In genomic region chr17:60926466-60927183, GRCh38 we compare ENCODE assay signal across 25 cellular contexts.
DNase-seq lines count a peak whose midpoint lies in the region; ATAC-seq and TF ChIP-seq lines count a peak whose summit lies in the region.
"Had no signal": no experiment of that assay in that cellular context is flagged by ENCODE, and none has a peak within 500 bp of the region (broad histone marks: within the 10 kb centered on the region; RNA-seq: fewer than 3 reads in every experiment).

No MANE protein-coding gene starts in this region.

- 51 to 64% methylated on average over 3 of the region's 3 CpGs for WGBS in gastroesophageal sphincter (ENCODE audit: low coverage in 1 of 2), 2 donors

- H3K4me1 ChIP-seq in HEK293 (ENCODE audit: control insufficient read depth, insufficient read depth, low read length) = peaks cover 9% of the 10 kb centered on the region
- H3K4me1 ChIP-seq in gastroesophageal sphincter = peaks cover 0 to 2% (median 0%) of the 10 kb centered on the region in 3 donors
- H3K4me1 ChIP-seq: testis had no signal

- TF ChIP-seq EP300 in gastroesophageal sphincter (IDR thresholded peaks at IDR 0.05) = no peak

- no peaks in the 10 kb centered on the region for H3K9me3 Mint-ChIP-seq in T-cell
- H3K9me3 Mint-ChIP-seq: activated naive CD4-positive, alpha-beta T cell treated with anti-CD3 and anti-CD28 coated beads for 36 hours; CD4-positive, alpha-beta T cell had no signal

- H3K27ac Mint-ChIP-seq in T-cell = no peak overlapping the region
- H3K27ac Mint-ChIP-seq: activated naive CD4-positive, alpha-beta T cell treated with anti-CD3 and anti-CD28 coated beads for 36 hours; CD4-positive, alpha-beta T cell; naive B cell had no signal

- CTCF ChIA-PET in HEK293 (lab: Yijun Ruan, JAX) (interaction anchor here (0.6 kb wide), 1 partner anchor 68 kb away, joined by 3 read pairs; no protein-coding TSS in a partner anchor), T-cell (lab: Charles Lee) (no interaction called here)

- H3K9me3 ChIP-seq in HEK293 (ENCODE audit: control insufficient read depth, insufficient read depth, low read depth, low read length) (no peaks in the 10 kb centered on the region), gastroesophageal sphincter (no peaks in the 10 kb centered on the region)
- H3K9me3 ChIP-seq: testis had no signal

- H3K36me3 Mint-ChIP-seq in T-cell = peaks cover 12% of the 10 kb centered on the region
- H3K36me3 Mint-ChIP-seq: naive B cell had no signal

- no peaks in the 10 kb centered on the region for H3K4me1 Mint-ChIP-seq in T-cell
- H3K4me1 Mint-ChIP-seq: naive B cell had no signal

- H3K27ac ChIP-seq in HEK293 (ENCODE audit: extremely low read depth, low read depth, low read length) (no peak overlapping the region), gastroesophageal sphincter (no peak overlapping the region)
- H3K27ac ChIP-seq: testis had no signal

- no peak overlapping the region for H3K4me3 Mint-ChIP-seq in T-cell
- H3K4me3 Mint-ChIP-seq: activated naive CD4-positive, alpha-beta T cell treated with anti-CD3 and anti-CD28 coated beads for 36 hours; CD4-positive, alpha-beta T cell; naive B cell had no signal

- POLR2A ChIA-PET in HEK293 (lab: Yijun Ruan, JAX) (no interaction called here), T-cell (lab: Charles Lee) (no interaction called here)

- H3K27me3 ChIP-seq in gastroesophageal sphincter = no peaks in the 10 kb centered on the region
- H3K27me3 ChIP-seq: testis had no signal

- no peaks in the 10 kb centered on the region for H3K27me3 Mint-ChIP-seq in T-cell
- H3K27me3 Mint-ChIP-seq: CD4-positive, alpha-beta T cell; naive B cell had no signal

- no peak for TF ChIP-seq POLR2A in gastroesophageal sphincter (IDR thresholded peaks at IDR 0.05)

- no peak overlapping the region for H3K4me3 ChIP-seq in HEK293 (ENCODE audit: low read depth, low read length)
- no peak overlapping the region for H3K4me3 ChIP-seq in fibroblast of pulmonary artery (replicated peaks; ENCODE audit: low read depth, low read length)
- H3K4me3 ChIP-seq in gastroesophageal sphincter = no peak overlapping the region
- H3K4me3 ChIP-seq: testis had no signal

- peak; percentile 82 for DNase-seq in DMS53 (lab: John Stamatoyannopoulos, UW)
- peak; percentile 20 for DNase-seq in fibroblast of pulmonary artery (ENCODE audit: low read depth)
- DNase-seq in T-cell = no peak
- no peak for DNase-seq in Ammon's horn (ENCODE audit: low spot score)
- DNase-seq: activated CD4-positive, alpha-beta T cell treated with anti-CD3 and anti-CD28 coated beads for 1 hour; activated naive CD4-positive, alpha-beta T cell treated with anti-CD3 and anti-CD28 coated beads for 36 hours; activated T-cell treated with anti-CD3 and anti-CD28 coated beads, Interleukin-2, amount 50 U/mL, for 48 hours; CD4-positive, alpha-beta T cell; DMS79; effector CD4-positive, alpha-beta T cell; glutamatergic neuron; left colon; naive B cell; NCI-H1417; NCI-H774; occipital lobe; stimulated activated CD4-positive, alpha-beta T cell treated with anti-CD3 and anti-CD28 coated beads, Interleukin-2, amount 100 ng/mL, for 48 hours; stimulated activated naive CD4-positive, alpha-beta T cell; SW 1271; testis had no signal

- H3K36me3 ChIP-seq in HEK293 (ENCODE audit: control insufficient read depth in 2 of 2, insufficient read depth in 1 of 2, low read length in 2 of 2) = no peaks in the 10 kb centered on the region; a peak in 2 of 3 replicates
- no peaks in the 10 kb centered on the region for H3K36me3 ChIP-seq in gastroesophageal sphincter

- ATAC-seq in SK-N-SH treated with all-trans-retinoic acid at 6 μM for 48 hours (peak; percentile 65; the same call in 2 of the 3 replicates), T-cell (replicated peaks in 1 of 4) (no peak), GM19452 (IDR thresholded peaks at IDR 0.05; ENCODE audit: unreplicated experiment) (no peak), gastroesophageal sphincter (no peak)
- ATAC-seq: esophagus mucosa, left colon had no signal

- TF ChIP-seq CTCF in HEK293 (tag by site-specific recombination; IDR thresholded peaks at IDR 0.05) (no peak), fibroblast of pulmonary artery (IDR thresholded peaks at IDR 0.05; ENCODE audit: low read length, missing control alignments) (no peak), gastroesophageal sphincter (IDR thresholded peaks at IDR 0.05) (no peak)

TF ChIP-seq in HEK293, 187 proteins besides CTCF, POLR2A, EP300 and RAD21:
- peak; percentile 26; the same call in 1 of the 2 replicates for TF ChIP-seq ZBTB20 (tag by site-specific recombination; IDR thresholded peaks at IDR 0.05)
- TF ChIP-seq SCRT2 (tag by site-specific recombination; IDR thresholded peaks at IDR 0.05) = 0 out of 2 replicates have a peak, but pooled peaks have one; percentile 36
- no peak for TF ChIP-seq KLF9 (tag by site-specific recombination; IDR thresholded peaks at IDR 0.05; ENCODE audit: low read depth)
- TF ChIP-seq ZNF501 (tag by site-specific recombination; IDR thresholded peaks at IDR 0.05) = no peak
- peak; percentile 76 for TF ChIP-seq ATF2 (tag by site-specific recombination; IDR thresholded peaks at IDR 0.05; ENCODE audit: low read depth)
- peak; percentile 29; the same call in 1 of the 2 replicates for TF ChIP-seq ZNF629 (tag by site-specific recombination; IDR thresholded peaks at IDR 0.05)
- no peak for TF ChIP-seq ZNF449 (tag by site-specific recombination; IDR thresholded peaks at IDR 0.05)
- 0 out of 2 replicates have a peak, but pooled peaks have one; percentile 18 for TF ChIP-seq ZEB2 (tag by site-specific recombination; IDR thresholded peaks at IDR 0.05)

TF ChIP-seq in SK-N-SH treated with all-trans-retinoic acid at 6 μM for 48 hours, 23 proteins besides CTCF, POLR2A, EP300 and RAD21:
- TF ChIP-seq ISL1 (CRISPR knock-in tag; IDR thresholded peaks at IDR 0.05) (peak; percentile 54), ZFP30 (CRISPR knock-in tag; IDR thresholded peaks at IDR 0.05) (no peak)

Comparison
In these comparisons a context has a peak if more than half of its experiments do, and no peak if none do; other contexts are left out.
1. DNase-seq: peak in DMS53 (single experiment) and fibroblast of pulmonary artery (single experiment); none in T-cell (0 of 34) and Ammon's horn (single experiment).